ENCODE assay signal across 17 cellular contexts in genomic region chr16:35180970-35181369, GRCh38.
DNase-seq lines count a peak whose midpoint lies in the region; ATAC-seq and TF ChIP-seq lines count a peak whose summit lies in the region.
"Had no signal": no experiment of that assay in that cellular context is flagged by ENCODE, and none has a peak within 500 bp of the region (broad histone marks: within the 10 kb centered on the region; RNA-seq: fewer than 3 reads in every experiment).

No MANE protein-coding gene starts in this region.

- H3K4me3 Mint-ChIP-seq in chondrocyte (ENCODE audit: unreplicated experiment) (no peak overlapping the region), WTC11 (no peak overlapping the region)
- H3K4me3 Mint-ChIP-seq: B cell; CD4-positive, alpha-beta T cell; CD8-positive, alpha-beta T cell had no signal

- H3K4me1 Mint-ChIP-seq in chondrocyte (ENCODE audit: low read depth) (no peaks in the 10 kb centered on the region), WTC11 (no peaks in the 10 kb centered on the region)
- H3K4me1 Mint-ChIP-seq: B cell had no signal

- no peak for TF ChIP-seq POLR2A in esophagus muscularis mucosa (IDR thresholded peaks at IDR 0.05; ENCODE audit: low read depth)

- WGBS in esophagus muscularis mucosa: 48% methylated on average over 2 of the region's 2 CpGs

- peaks cover 0 to 12% (median 0%) of the 10 kb centered on the region in 4 donors for H3K27me3 ChIP-seq in esophagus muscularis mucosa
- H3K27me3 ChIP-seq: BLaER1 treated with 17β-estradiol and CSF1 and Interleukin-3, amounts not matched to agents 10 nM and 100 nM had no signal

- no peaks in the 10 kb centered on the region for H3K27me3 Mint-ChIP-seq in chondrocyte (ENCODE audit: low read depth)
- H3K27me3 Mint-ChIP-seq in WTC11 (ENCODE audit: low read depth): peaks cover 15% of the 10 kb centered on the region
- H3K27me3 Mint-ChIP-seq: B cell; CD4-positive, alpha-beta T cell had no signal

- H3K36me3 ChIP-seq in esophagus muscularis mucosa: no peaks in the 10 kb centered on the region
- H3K36me3 ChIP-seq: BLaER1 treated with 17β-estradiol and CSF1 and Interleukin-3, amounts not matched to agents 10 nM and 100 nM had no signal

- POLR2A ChIA-PET in WTC11 (lab: Charles Lee): no interaction called here

- no peaks in the 10 kb centered on the region for H3K4me1 ChIP-seq in esophagus muscularis mucosa
- H3K4me1 ChIP-seq: A549; BLaER1 treated with 17β-estradiol and CSF1 and Interleukin-3, amounts not matched to agents 10 nM and 100 nM; Caco-2 had no signal

- no peak for ATAC-seq in GM18909 (IDR thresholded peaks at IDR 0.05; ENCODE audit: poor library complexity, unreplicated experiment)
- no peak for ATAC-seq in WTC11
- ATAC-seq: A549; CD8-positive, alpha-beta T cell had no signal

- CTCF ChIA-PET in WTC11 (lab: Charles Lee): no interaction called here

- TF ChIP-seq CTCF in chondrocyte (IDR thresholded peaks at IDR 0.05) (no peak), esophagus muscularis mucosa (IDR thresholded peaks at IDR 0.05) (no peak), WTC11 (IDR thresholded peaks at IDR 0.05) (no peak)

- no peaks in the 10 kb centered on the region for H3K36me3 Mint-ChIP-seq in chondrocyte (ENCODE audit: low read depth)
- peaks cover 64% of the 10 kb centered on the region for H3K36me3 Mint-ChIP-seq in WTC11
- H3K36me3 Mint-ChIP-seq: CD8-positive, alpha-beta T cell had no signal

- intact Hi-C loops in esophagus muscularis mucosa (cut with DNase I): no loop called here

- no peak overlapping the region for H3K4me3 ChIP-seq in esophagus muscularis mucosa
- H3K4me3 ChIP-seq: A549; BLaER1 treated with 17β-estradiol and CSF1 and Interleukin-3, amounts not matched to agents 10 nM and 100 nM had no signal

- TF ChIP-seq EP300 in esophagus muscularis mucosa (IDR thresholded peaks at IDR 0.05): no peak

- H3K9me3 Mint-ChIP-seq in chondrocyte (ENCODE audit: low read depth) (peaks cover 46% of the 10 kb centered on the region), WTC11 (peaks cover 68% of the 10 kb centered on the region)

- no peaks in the 10 kb centered on the region for H3K9me3 ChIP-seq in esophagus muscularis mucosa
- H3K9me3 ChIP-seq: A549; BLaER1 treated with 17β-estradiol and CSF1 and Interleukin-3, amounts not matched to agents 10 nM and 100 nM; Caco-2 had no signal

- H3K27ac ChIP-seq in esophagus muscularis mucosa (replicated peaks in 1 of 4): no peak overlapping the region
- H3K27ac ChIP-seq: 22Rv1; A549; BLaER1 treated with 17β-estradiol and CSF1 and Interleukin-3, amounts not matched to agents 10 nM and 100 nM; C4-2B had no signal

- H3K27ac Mint-ChIP-seq in chondrocyte (ENCODE audit: unreplicated experiment) (no peak overlapping the region), WTC11 (no peak overlapping the region)
- H3K27ac Mint-ChIP-seq: B cell; CD4-positive, alpha-beta T cell; CD8-positive, alpha-beta T cell had no signal

- DNase-seq in chondrocyte (ENCODE audit: low spot score) (peak; percentile 48), esophagus muscularis mucosa (ENCODE audit: extremely low spot score) (peak; percentile 75), mesenteric fat pad (ENCODE audit: low spot score) (peak; percentile 43), WTC11 (ENCODE audit: low spot score) (no peak)
- DNase-seq: AML-193; Caco-2; Calu3; CD4-positive, alpha-beta T cell; CD8-positive, alpha-beta T cell; DMS79 treated with DMSO at 0.1 percent for 48 hours; GF-D8 had no signal

TF ChIP-seq in WTC11, 78 proteins besides CTCF, POLR2A, EP300 and RAD21:
- TF ChIP-seq NR2C2 (CRISPR knock-in tag; IDR thresholded peaks at IDR 0.05): no peak
- no peak for TF ChIP-seq E2F5 (CRISPR knock-in tag; IDR thresholded peaks at IDR 0.05)
- no peak for TF ChIP-seq GRHL2 (CRISPR knock-in tag; IDR thresholded peaks at IDR 0.05; ENCODE audit: insufficient replicate concordance, severe bottlenecking)
- TF ChIP-seq NFE2L1 (CRISPR knock-in tag; IDR thresholded peaks at IDR 0.05): no peak
- TF ChIP-seq ETV6 (CRISPR knock-in tag; IDR thresholded peaks at IDR 0.05): no peak
- no peak for TF ChIP-seq OVOL2 (CRISPR knock-in tag; IDR thresholded peaks at IDR 0.05; ENCODE audit: borderline replicate concordance)
- TF ChIP-seq SMAD4 (CRISPR knock-in tag; IDR thresholded peaks at IDR 0.05): no peak
- no peak for TF ChIP-seq ZNF425 (CRISPR knock-in tag; conservative IDR thresholded peaks at IDR 0.05)
- no peak for TF ChIP-seq FOXP4 (CRISPR knock-in tag; IDR thresholded peaks at IDR 0.05)
